In the genomic region with DNA sequence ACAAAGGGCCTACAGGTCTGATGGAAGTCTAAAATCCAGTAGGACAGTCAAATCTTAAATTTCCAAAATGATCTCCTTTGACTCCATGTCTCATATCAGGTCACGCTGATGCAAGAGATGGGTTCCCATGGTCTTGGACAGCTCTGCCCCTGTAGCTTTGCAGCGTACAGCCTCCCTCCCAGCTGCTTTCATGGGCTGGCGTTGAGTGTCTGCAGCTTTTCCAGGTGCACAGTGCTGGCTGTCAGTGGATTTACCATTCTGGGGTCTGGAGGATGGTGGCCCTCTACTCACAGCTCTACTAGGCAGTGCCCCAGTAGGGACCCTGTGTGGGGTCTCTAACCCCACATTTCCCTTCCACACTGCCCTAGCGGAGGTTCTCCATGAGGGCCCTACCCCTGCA, we compare ENCODE assay signal across 8 cellular contexts. TPM values are rescaled to one million over a fixed set of nuclear protein-coding genes. Genes with fewer than 3 reads are reported as not detected.
"Had no signal": no experiment of that assay in that cellular context is flagged by ENCODE, and none has a peak within 500 bp of the region (broad histone marks: within the 10 kb centered on the region; RNA-seq: fewer than 3 reads in every experiment).

No MANE protein-coding gene starts in this region.

RNA-seq across cellular contexts. Expression of a gene that starts 21.8 kb away (rescaled TPM):
- total RNA-seq: HepG2, HT1080, IMR-90, NCI-H460, PC-9, RPMI7951, SJCRH30 had no signal

RNA-seq across cellular contexts. Expression of a gene that starts 43.0 kb away (rescaled TPM):
- total RNA-seq: HepG2, HT1080, IMR-90, NCI-H460, PC-9, Peyer's patch, RPMI7951, SJCRH30 had no signal

RNA-seq across cellular contexts. Expression of a gene that starts 56.4 kb away (rescaled TPM):
- total RNA-seq: HT1080, IMR-90, SJCRH30 had no signal

RNA-seq across cellular contexts. Expression of a gene that starts 57.6 kb away (rescaled TPM):
- total RNA-seq: HepG2, IMR-90, PC-9, Peyer's patch, RPMI7951, SJCRH30 had no signal
